ENCODE assay signal across 8 cellular contexts in genomic region chr17:38897671-38898290, GRCh38. TPM values are rescaled to one million over a fixed set of nuclear protein-coding genes. Genes with fewer than 3 reads are reported as not detected.
DNase-seq lines count a peak whose midpoint lies in the region; ATAC-seq and TF ChIP-seq lines count a peak whose summit lies in the region.

No MANE protein-coding gene starts in this region.

- no peak overlapping the region for H4K5ac ChIP-seq in mesendoderm (ENCODE audit: low read length)

- H3K27me3 Mint-ChIP-seq in activated CD4-positive, alpha-beta T cell treated with anti-CD3 and anti-CD28 coated beads for 36 hours = no peaks in the 10 kb centered on the region

- no peak overlapping the region for H3K56ac ChIP-seq in mesendoderm (ENCODE audit: low read length)

- no CpG with 5 or more reads among the region's 12 CpGs for WGBS in mesendoderm (ENCODE audit: extremely low coverage, insufficient coverage, low lambda C conversion rate)

- H3K4ac ChIP-seq in mesendoderm (ENCODE audit: low read depth, low read length) = no peak overlapping the region

- H3K9me3 ChIP-seq in ascending aorta = no peaks in the 10 kb centered on the region
- no peaks in the 10 kb centered on the region for H3K9me3 ChIP-seq in thoracic aorta

- H3K4me1 ChIP-seq in ascending aorta = peaks cover 26 to 63% of the 10 kb centered on the region in 2 donors
- H3K4me1 ChIP-seq in thoracic aorta (ENCODE audit: control insufficient read depth in 1 of 2, low read depth in 2 of 2) = peaks cover 60 to 78% of the 10 kb centered on the region in 2 donors
- peaks cover 4% of the 10 kb centered on the region for H3K4me1 ChIP-seq in mesendoderm (ENCODE audit: control insufficient read depth, low read depth, low read length)

- H3K4me3 Mint-ChIP-seq in activated CD4-positive, alpha-beta T cell treated with anti-CD3 and anti-CD28 coated beads for 36 hours = peak overlapping the region; percentile 70

- H3K36me3 ChIP-seq in ascending aorta (peaks cover 46 to 63% of the 10 kb centered on the region in 2 donors), thoracic aorta (peaks cover 21% of the 10 kb centered on the region), mesendoderm (ENCODE audit: control insufficient read depth, insufficient read depth, low read length) (peaks cover 4% of the 10 kb centered on the region)

- H2BK5ac ChIP-seq in mesendoderm (ENCODE audit: low read length) = no peak overlapping the region

- peaks cover 48% of the 10 kb centered on the region for H3K36me3 Mint-ChIP-seq in activated CD4-positive, alpha-beta T cell treated with anti-CD3 and anti-CD28 coated beads for 36 hours (ENCODE audit: low read depth)

- H2BK15ac ChIP-seq in mesendoderm (replicated peaks; ENCODE audit: low read depth) = no peak overlapping the region

- H3K4me3 ChIP-seq in ascending aorta (no peak overlapping the region), thoracic aorta (no peak overlapping the region), mesendoderm (ENCODE audit: low read length) (no peak overlapping the region)

- H3K27me3 ChIP-seq in ascending aorta (no peaks in the 10 kb centered on the region), thoracic aorta (replicated peaks; ENCODE audit: insufficient read depth) (no peaks in the 10 kb centered on the region), mesendoderm (ENCODE audit: insufficient read depth, low read length, poor library complexity) (no peaks in the 10 kb centered on the region)

- H3K4me2 ChIP-seq in mesendoderm (ENCODE audit: low read length) = no peak overlapping the region

- intact Hi-C loops in activated CD4-positive, alpha-beta T cell treated with anti-CD3 and anti-CD28 coated beads for 36 hours (cut with DNase I, micrococcal nuclease) = loop anchor here (1.0 to 5.0 kb wide), 7 partner anchors 26 to 1290 kb away; partner anchors contain the start of genes PIP4K2B (in 1 of the 2), PSMB3 (in 1 of the 2) and SYNRG (in 1 of the 2)
- intact Hi-C loops in ascending aorta (cut with DNase I) = no loop called here

- no peak overlapping the region for H2BK120ac ChIP-seq in mesendoderm (ENCODE audit: low read depth, low read length)

- H3K9me3 Mint-ChIP-seq in activated CD4-positive, alpha-beta T cell treated with anti-CD3 and anti-CD28 coated beads for 36 hours (ENCODE audit: low read depth) = no peaks in the 10 kb centered on the region

- POLR2A ChIA-PET in activated CD4-positive, alpha-beta T cell treated with anti-CD3 and anti-CD28 coated beads for 36 hours (lab: Charles Lee) = interaction anchor here (0.9 to 1.8 kb wide), 5 partner anchors 27 to 52 kb away, joined by 3 to 8 read pairs (median 3); partner anchors contain the start of gene RPL23

- peaks cover 70% of the 10 kb centered on the region for H3K4me1 Mint-ChIP-seq in activated CD4-positive, alpha-beta T cell treated with anti-CD3 and anti-CD28 coated beads for 36 hours

- ATAC-seq in activated CD4-positive, alpha-beta T cell treated with anti-CD3 and anti-CD28 coated beads for 36 hours = peak; percentile 2
- ATAC-seq in thoracic aorta (ENCODE audit: insufficient number of reproducible peaks, low FRiP score, low read depth) (no peak), GM21528 (IDR thresholded peaks at IDR 0.05; ENCODE audit: low FRiP score, unreplicated experiment) (no peak)

- H3K18ac ChIP-seq in mesendoderm (ENCODE audit: low read length) = no peak overlapping the region

- DNase-seq in activated CD4-positive, alpha-beta T cell treated with anti-CD3 and anti-CD28 coated beads for 36 hours = no peak
- DNase-seq in activated CD4-positive, alpha-beta T cell treated with anti-CD3 and anti-CD28 coated beads, Interleukin-2, amount 50 U/mL, for 4 hours = no peak
- no peak for DNase-seq in ascending aorta (ENCODE audit: low spot score in 2 of 2)
- peak; percentile 41 to 84 for DNase-seq in lung microvascular endothelial cell (ENCODE audit: low read depth in 2 of 2)
- DNase-seq in thoracic aorta (ENCODE audit: low spot score) = no peak
- no peak for DNase-seq in mesendoderm
- DNase-seq in NCI-H2171 treated with DMSO at 0.1 percent for 48 hours (lab: John Stamatoyannopoulos, UW) = no peak

- H3K9ac ChIP-seq in mesendoderm (ENCODE audit: low read length) = no peak overlapping the region

- no peak overlapping the region for H4K8ac ChIP-seq in mesendoderm (ENCODE audit: low read depth, low read length)

- peak overlapping the region; percentile 51 to 61 for H3K27ac ChIP-seq in ascending aorta
- peak overlapping the region; percentile 65 to 73 for H3K27ac ChIP-seq in thoracic aorta
- H3K27ac ChIP-seq in mesendoderm (ENCODE audit: low read depth, low read length) = no peak overlapping the region

- CTCF ChIA-PET in activated CD4-positive, alpha-beta T cell treated with anti-CD3 and anti-CD28 coated beads for 36 hours (lab: Charles Lee) = interaction anchor here (0.5 to 1.5 kb wide), 10 partner anchors 8 to 255 kb away, joined by 3 to 7 read pairs (median 3); partner anchors contain the start of genes LASP1 and LASP1NB

- H2AK5ac ChIP-seq in mesendoderm (ENCODE audit: low read length) = no peak overlapping the region

- H3K79me2 ChIP-seq in mesendoderm (ENCODE audit: control insufficient read depth, insufficient read depth, low read length) = no peaks in the 10 kb centered on the region

- peaks cover 12% of the 10 kb centered on the region for H3K79me1 ChIP-seq in mesendoderm (ENCODE audit: low read length)

- no peak overlapping the region for H3K23ac ChIP-seq in mesendoderm (ENCODE audit: low read length)

- TF ChIP-seq CTCF in ascending aorta (IDR thresholded peaks at IDR 0.05) (no peak), thoracic aorta (IDR thresholded peaks at IDR 0.05) (no peak)

- H3K27ac Mint-ChIP-seq in activated CD4-positive, alpha-beta T cell treated with anti-CD3 and anti-CD28 coated beads for 36 hours = peak overlapping the region; percentile 98

RNA-seq across cellular contexts. Expression of gene LASP1, which starts 27.9 kb away (rescaled TPM):
- 100 to 1,000 TPM; 119 to 144 TPM for total RNA-seq in activated CD4-positive, alpha-beta T cell treated with anti-CD3 and anti-CD28 coated beads for 36 hours
- 300 TPM for total RNA-seq in ascending aorta
- total RNA-seq in lung microvascular endothelial cell = 50.8 and 60.4 TPM in 2 replicates
- 100 to 1,000 TPM in 1 of 2 donors, 10 to 100 TPM in 1; 87.2 to 219 TPM for total RNA-seq in thoracic aorta
- polyA plus RNA-seq in mesendoderm (2013, experiment 1 of 2) = 160 TPM
- 164 TPM for polyA plus RNA-seq in mesendoderm (2013, experiment 2 of 2)

RNA-seq across cellular contexts. Expression of gene RPL23, which starts 44.3 kb away (rescaled TPM):
- total RNA-seq in activated CD4-positive, alpha-beta T cell treated with anti-CD3 and anti-CD28 coated beads for 36 hours = 1,000 to 10,000 TPM; 1,886 to 1,896 TPM
- total RNA-seq in ascending aorta (1,091 TPM), lung microvascular endothelial cell (1,108 and 1,906 TPM in 2 replicates), thoracic aorta (100 to 1,000 TPM; 870 to 981 TPM)
- polyA plus RNA-seq in mesendoderm (2013, experiment 1 of 2) = 4,252 TPM
- polyA plus RNA-seq in mesendoderm (2013, experiment 2 of 2) = 4,329 TPM

Comparison
In these comparisons a context has a peak if more than half of its experiments do, and no peak if none do; other contexts are left out.
1. DNase-seq: peak in lung microvascular endothelial cell (2 of 2); none in activated CD4-positive, alpha-beta T cell treated with anti-CD3 and anti-CD28 coated beads for 36 hours (single experiment), activated CD4-positive, alpha-beta T cell treated with anti-CD3 and anti-CD28 coated beads, Interleukin-2, amount 50 U/mL, for 4 hours (0 of 2), ascending aorta (0 of 2), thoracic aorta (single experiment), mesendoderm (single experiment) and NCI-H2171 treated with DMSO at 0.1 percent for 48 hours (single experiment).